ENCODE assay signal across 1 cellular context in genomic region chr1:17588048-17588781, GRCh38.
TF ChIP-seq lines count a peak whose summit lies in the region.

No MANE protein-coding gene starts in this region.

TF ChIP-seq in K562, 482 proteins besides CTCF, POLR2A, EP300 and RAD21:
- no peak for TF ChIP-seq MECOM (CRISPR knock-in tag; IDR thresholded peaks at IDR 0.05)
- TF ChIP-seq MTA1 (IDR thresholded peaks at IDR 0.05; ENCODE audit: borderline replicate concordance): no peak
- TF ChIP-seq TCF15 (CRISPR knock-in tag; IDR thresholded peaks at IDR 0.05): no peak
- no peak for TF ChIP-seq HNRNPL (IDR thresholded peaks at IDR 0.05; ENCODE audit: low read depth, low read length)
- TF ChIP-seq, protein P1, sequence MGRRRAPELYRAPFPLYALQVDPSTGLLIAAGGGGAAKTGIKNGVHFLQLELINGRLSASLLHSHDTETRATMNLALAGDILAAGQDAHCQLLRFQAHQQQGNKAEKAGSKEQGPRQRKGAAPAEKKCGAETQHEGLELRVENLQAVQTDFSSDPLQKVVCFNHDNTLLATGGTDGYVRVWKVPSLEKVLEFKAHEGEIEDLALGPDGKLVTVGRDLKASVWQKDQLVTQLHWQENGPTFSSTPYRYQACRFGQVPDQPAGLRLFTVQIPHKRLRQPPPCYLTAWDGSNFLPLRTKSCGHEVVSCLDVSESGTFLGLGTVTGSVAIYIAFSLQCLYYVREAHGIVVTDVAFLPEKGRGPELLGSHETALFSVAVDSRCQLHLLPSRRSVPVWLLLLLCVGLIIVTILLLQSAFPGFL (CRISPR knock-in tag; IDR thresholded peaks at IDR 0.05): no peak
- TF ChIP-seq SRSF3 (IDR thresholded peaks at IDR 0.05; ENCODE audit: insufficient read depth, low read length): no peak
TF ChIP-seq in K562: peak in this region for 0.
